In genomic region chr6:6678185-6678671, GRCh38 we compare ENCODE assay signal across 14 cellular contexts.
DNase-seq lines count a peak whose midpoint lies in the region; ATAC-seq and TF ChIP-seq lines count a peak whose summit lies in the region.
"Had no signal": no experiment of that assay in that cellular context is flagged by ENCODE, and none has a peak within 500 bp of the region (broad histone marks: within the 10 kb centered on the region; RNA-seq: fewer than 3 reads in every experiment).

No MANE protein-coding gene starts in this region.

- H3K9me3 ChIP-seq in hepatocyte (ENCODE audit: low read depth): no peaks in the 10 kb centered on the region
- no peaks in the 10 kb centered on the region for H3K9me3 ChIP-seq in vagina
- H3K9me3 ChIP-seq: esophagus muscularis mucosa had no signal

- intact Hi-C loops in left cardiac atrium (cut with DNase I): no loop called here
- intact Hi-C loops in Right ventricle myocardium inferior (cut with DNase I): loop anchor here (5.0 to 10.0 kb wide), 2 partner anchors 564 to 937 kb away; no protein-coding TSS in a partner anchor
- intact Hi-C loops in vagina (cut with DNase I): no loop called here

- WGBS in hepatocyte (ENCODE audit: low lambda C conversion rate, missing lambda C conversion rate): 51% methylated on average over 12 of the region's 12 CpGs

- no peak for DNase-seq in left cardiac atrium
- DNase-seq in Right ventricle myocardium inferior (ENCODE audit: missing footprints): no peak
- peak; percentile 84 for DNase-seq in SW480 (ENCODE audit: low spot score)
- peak; percentile 74 for DNase-seq in hepatocyte (ENCODE audit: low spot score)
- DNase-seq in vagina (ENCODE audit: extremely low spot score in 2 of 2): no peak
- DNase-seq in pons (ENCODE audit: low spot score): no peak
- DNase-seq: activated gamma-delta T cell; midbrain; MM.1S; stimulated activated CD4-positive, alpha-beta T cell treated with anti-CD3 and anti-CD28 coated beads, Interleukin-4, amount 100 ng/mL, for 4 hours; T1000 had no signal

- H3K9me2 ChIP-seq in hepatocyte (replicated peaks; ENCODE audit: insufficient read depth): no peaks in the 10 kb centered on the region

- H3K79me2 ChIP-seq in hepatocyte: no peaks in the 10 kb centered on the region

- H3K4me2 ChIP-seq in hepatocyte: no peak overlapping the region

- H3K4me3 ChIP-seq in hepatocyte (no peak overlapping the region), vagina (no peak overlapping the region)
- H3K4me3 ChIP-seq: esophagus muscularis mucosa had no signal

- H3K27ac ChIP-seq in hepatocyte (no peak overlapping the region), vagina (peak overlapping the region; percentile 46)

- no peak for TF ChIP-seq CTCF in hepatocyte (IDR thresholded peaks at IDR 0.05; ENCODE audit: poor library complexity)
- TF ChIP-seq CTCF in vagina (IDR thresholded peaks at IDR 0.05): no peak

- H3K27me3 ChIP-seq in hepatocyte: no peaks in the 10 kb centered on the region
- H3K27me3 ChIP-seq in vagina: no peaks in the 10 kb centered on the region
- H3K27me3 ChIP-seq: esophagus muscularis mucosa had no signal

- H2AFZ ChIP-seq in hepatocyte: no peak overlapping the region

- ATAC-seq in left cardiac atrium: peak; percentile 16 to 83
- ATAC-seq in Right ventricle myocardium inferior: no peak
- ATAC-seq in GM21447 (IDR thresholded peaks at IDR 0.05; ENCODE audit: unreplicated experiment): no peak
- ATAC-seq in HG02870 (IDR thresholded peaks at IDR 0.05; ENCODE audit: unreplicated experiment): no peak

- H3K36me3 ChIP-seq in hepatocyte (replicated peaks; ENCODE audit: insufficient read depth, low read depth) (no peaks in the 10 kb centered on the region), vagina (no peaks in the 10 kb centered on the region)
- H3K36me3 ChIP-seq: esophagus muscularis mucosa had no signal

- TF ChIP-seq POLR2A in vagina (IDR thresholded peaks at IDR 0.05): no peak

- H4K20me1 ChIP-seq in hepatocyte (ENCODE audit: insufficient read depth, poor library complexity, severe bottlenecking): no peaks in the 10 kb centered on the region

- H3K4me1 ChIP-seq in hepatocyte (ENCODE audit: insufficient read depth) (peaks cover 3% of the 10 kb centered on the region), vagina (peaks cover 5% of the 10 kb centered on the region)

Comparison
In these comparisons a context has a peak if more than half of its experiments do, and no peak if none do; other contexts are left out.
1. ATAC-seq: peak in left cardiac atrium (2 of 2); none in Right ventricle myocardium inferior (single experiment), GM21447 (single experiment) and HG02870 (single experiment).
2. DNase-seq: peak in SW480 (single experiment) and hepatocyte (single experiment); none in left cardiac atrium (single experiment), Right ventricle myocardium inferior (single experiment), vagina (0 of 2) and pons (single experiment).